ENCODE assay signal across 8 cellular contexts in the genomic region with DNA sequence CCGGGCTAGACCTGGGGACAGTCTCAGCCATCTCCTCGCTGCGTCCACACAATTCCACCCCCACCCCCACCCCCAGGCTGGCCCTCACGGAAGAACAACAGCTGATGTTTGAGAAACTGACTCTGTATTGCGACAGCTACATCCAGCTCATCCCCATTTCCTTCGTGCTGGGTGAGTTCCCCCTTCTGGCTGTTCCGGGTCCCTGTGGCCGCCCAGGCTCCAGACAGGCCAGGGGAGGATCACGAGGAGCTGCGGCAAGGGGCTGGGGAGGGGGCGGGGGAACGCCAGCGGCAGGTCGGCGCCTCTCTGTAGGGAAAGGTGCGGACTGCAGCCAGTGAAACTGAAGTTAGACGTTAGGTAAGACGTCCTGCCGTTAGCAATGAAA. TPM values are rescaled to one million over a fixed set of nuclear protein-coding genes. Genes with fewer than 3 reads are reported as not detected.
DNase-seq lines count a peak whose midpoint lies in the region; ATAC-seq and TF ChIP-seq lines count a peak whose summit lies in the region.

No MANE protein-coding gene starts in this region.

- peaks cover 27% of the 10 kb centered on the region for H3K27me3 Mint-ChIP-seq in activated CD8-positive, alpha-beta T cell treated with anti-CD3 and anti-CD28 coated beads for 36 hours
- H3K27me3 Mint-ChIP-seq in progenitor cell of endocrine pancreas: peaks cover 24% of the 10 kb centered on the region
- peaks cover 9% of the 10 kb centered on the region for H3K27me3 Mint-ChIP-seq in activated CD4-positive, alpha-beta memory T cell treated with anti-CD3 and anti-CD28 coated beads for 36 hours

- ATAC-seq in activated CD8-positive, alpha-beta T cell treated with anti-CD3 and anti-CD28 coated beads for 36 hours: peak; percentile 15
- peak; percentile 87 for ATAC-seq in Right ventricle myocardium superior (ENCODE audit: poor library complexity)
- ATAC-seq in omental fat pad (ENCODE audit: low FRiP score): peak; percentile 80
- no peak for ATAC-seq in GM19452 (IDR thresholded peaks at IDR 0.05; ENCODE audit: unreplicated experiment)

- DNase-seq in HFF-Myc (ENCODE audit: extremely low read depth, low read depth) (no peak), Right ventricle myocardium superior (peak; percentile 81), omental fat pad (ENCODE audit: low spot score) (no peak), progenitor cell of endocrine pancreas (ENCODE audit: low spot score, unreplicated experiment) (no peak), cerebellar cortex (ENCODE audit: low spot score) (no peak)
- DNase-seq in activated CD8-positive, alpha-beta T cell treated with anti-CD3 and anti-CD28 coated beads for 36 hours: no peak
- no peak for DNase-seq in activated CD4-positive, alpha-beta memory T cell treated with anti-CD3 and anti-CD28 coated beads for 36 hours

- intact Hi-C loops in activated CD8-positive, alpha-beta T cell treated with anti-CD3 and anti-CD28 coated beads for 36 hours (cut with micrococcal nuclease): no loop called here
- intact Hi-C loops in Right ventricle myocardium superior (cut with DNase I): loop anchor here (5.0 kb wide), 1 partner anchor 143 kb away; no protein-coding TSS in a partner anchor
- intact Hi-C loops in activated CD4-positive, alpha-beta memory T cell treated with anti-CD3 and anti-CD28 coated beads for 36 hours (cut with micrococcal nuclease): no loop called here

- peak; percentile 2 for TF ChIP-seq CTCF in HFF-Myc (IDR thresholded peaks at IDR 0.05; ENCODE audit: low read depth, low read length, missing control alignments)
- TF ChIP-seq CTCF in activated CD8-positive, alpha-beta T cell treated with anti-CD3 and anti-CD28 coated beads for 36 hours (IDR thresholded peaks at IDR 0.05): no peak
- TF ChIP-seq CTCF in omental fat pad (IDR thresholded peaks at IDR 0.05): no peak
- TF ChIP-seq CTCF in progenitor cell of endocrine pancreas (IDR thresholded peaks at IDR 0.05; ENCODE audit: unreplicated experiment): no peak

- CTCF ChIA-PET in activated CD8-positive, alpha-beta T cell treated with anti-CD3 and anti-CD28 coated beads for 36 hours (lab: Charles Lee): interaction anchor here (1.4 to 11.9 kb wide), 2 partner anchors 55 to 127 kb away, joined by 7 to 215 read pairs; no protein-coding TSS in a partner anchor
- CTCF ChIA-PET in activated CD4-positive, alpha-beta memory T cell treated with anti-CD3 and anti-CD28 coated beads for 36 hours (lab: Charles Lee): interaction anchor here (1.1 kb wide), 2 partner anchors 8 to 127 kb away, joined by 5 to 12 read pairs; no protein-coding TSS in a partner anchor

- POLR2A ChIA-PET in activated CD8-positive, alpha-beta T cell treated with anti-CD3 and anti-CD28 coated beads for 36 hours (lab: Charles Lee): interaction anchor here (0.7 to 1.1 kb wide), 2 partner anchors 11 to 114 kb away, joined by 3 to 4 read pairs; no protein-coding TSS in a partner anchor
- POLR2A ChIA-PET in activated CD4-positive, alpha-beta memory T cell treated with anti-CD3 and anti-CD28 coated beads for 36 hours (lab: Charles Lee): no interaction called here

- no peaks in the 10 kb centered on the region for H3K36me3 Mint-ChIP-seq in activated CD8-positive, alpha-beta T cell treated with anti-CD3 and anti-CD28 coated beads for 36 hours (ENCODE audit: low read depth)
- H3K36me3 Mint-ChIP-seq in progenitor cell of endocrine pancreas (ENCODE audit: insufficient read depth): peaks cover 2% of the 10 kb centered on the region
- no peaks in the 10 kb centered on the region for H3K36me3 Mint-ChIP-seq in activated CD4-positive, alpha-beta memory T cell treated with anti-CD3 and anti-CD28 coated beads for 36 hours

- H3K27ac Mint-ChIP-seq in activated CD8-positive, alpha-beta T cell treated with anti-CD3 and anti-CD28 coated beads for 36 hours: no peak overlapping the region
- no peak overlapping the region for H3K27ac Mint-ChIP-seq in progenitor cell of endocrine pancreas
- no peak overlapping the region for H3K27ac Mint-ChIP-seq in activated CD4-positive, alpha-beta memory T cell treated with anti-CD3 and anti-CD28 coated beads for 36 hours

- H3K4me3 ChIP-seq in HFF-Myc (replicated peaks; ENCODE audit: low read depth, low read length): 0 out of 2 replicates have a peak overlapping the region, but pooled peaks have one; percentile 2

- no peak overlapping the region for H3K4me3 Mint-ChIP-seq in activated CD8-positive, alpha-beta T cell treated with anti-CD3 and anti-CD28 coated beads for 36 hours
- no peak overlapping the region for H3K4me3 Mint-ChIP-seq in progenitor cell of endocrine pancreas (ENCODE audit: low read depth)
- no peak overlapping the region for H3K4me3 Mint-ChIP-seq in activated CD4-positive, alpha-beta memory T cell treated with anti-CD3 and anti-CD28 coated beads for 36 hours

- no peaks in the 10 kb centered on the region for H3K9me3 Mint-ChIP-seq in activated CD8-positive, alpha-beta T cell treated with anti-CD3 and anti-CD28 coated beads for 36 hours
- H3K9me3 Mint-ChIP-seq in progenitor cell of endocrine pancreas (ENCODE audit: low read depth): no peaks in the 10 kb centered on the region
- no peaks in the 10 kb centered on the region for H3K9me3 Mint-ChIP-seq in activated CD4-positive, alpha-beta memory T cell treated with anti-CD3 and anti-CD28 coated beads for 36 hours

- peaks cover 2% of the 10 kb centered on the region for H3K4me1 Mint-ChIP-seq in activated CD8-positive, alpha-beta T cell treated with anti-CD3 and anti-CD28 coated beads for 36 hours (ENCODE audit: low read depth)
- no peaks in the 10 kb centered on the region for H3K4me1 Mint-ChIP-seq in progenitor cell of endocrine pancreas (ENCODE audit: low read depth)
- peaks cover 13% of the 10 kb centered on the region for H3K4me1 Mint-ChIP-seq in activated CD4-positive, alpha-beta memory T cell treated with anti-CD3 and anti-CD28 coated beads for 36 hours (ENCODE audit: low read depth)

RNA-seq across cellular contexts. Expression of gene BEST1, which starts 4.9 kb away (rescaled TPM):
- under 1 TPM; 0.61 to 0.83 TPM for total RNA-seq in activated CD8-positive, alpha-beta T cell treated with anti-CD3 and anti-CD28 coated beads for 36 hours
- total RNA-seq in Right ventricle myocardium superior: 1.3 TPM
- total RNA-seq in omental fat pad: 10 to 100 TPM in 3 of 4 donors, 1 to 10 TPM in 1; 5.8 to 17.0 (median 12.0) TPM
- 0.34 and 0.44 TPM in 2 replicates for total RNA-seq in progenitor cell of endocrine pancreas
- under 1 TPM; 0.41 to 0.48 TPM for total RNA-seq in activated CD4-positive, alpha-beta memory T cell treated with anti-CD3 and anti-CD28 coated beads for 36 hours

RNA-seq across cellular contexts. Expression of gene FTH1, which starts 12.4 kb away (rescaled TPM):
- 100 to 1,000 TPM; 700 to 729 TPM for total RNA-seq in activated CD8-positive, alpha-beta T cell treated with anti-CD3 and anti-CD28 coated beads for 36 hours
- total RNA-seq in Right ventricle myocardium superior (2,228 TPM), omental fat pad (1,000 to 10,000 TPM; 3,477 to 7,075 (median 4,643) TPM), progenitor cell of endocrine pancreas (1,669 and 1,699 TPM in 2 replicates)
- total RNA-seq in activated CD4-positive, alpha-beta memory T cell treated with anti-CD3 and anti-CD28 coated beads for 36 hours: 100 to 1,000 TPM; 915 to 922 TPM

RNA-seq across cellular contexts. Expression of gene RAB3IL1, which starts 37.7 kb away (rescaled TPM):
- total RNA-seq in activated CD8-positive, alpha-beta T cell treated with anti-CD3 and anti-CD28 coated beads for 36 hours: not detected
- total RNA-seq in Right ventricle myocardium superior (10.8 TPM), omental fat pad (10 to 100 TPM; 18.5 to 37.8 (median 25.4) TPM), progenitor cell of endocrine pancreas (0.53 and 0.67 TPM in 2 replicates)
- total RNA-seq in activated CD4-positive, alpha-beta memory T cell treated with anti-CD3 and anti-CD28 coated beads for 36 hours: under 1 TPM; 0.10 to 0.21 TPM
